9 cellular contexts compared by ENCODE assay signal in genomic region chr2:233353101-233353768, GRCh38. TPM values are rescaled to one million over a fixed set of nuclear protein-coding genes. Genes with fewer than 3 reads are reported as not detected.
DNase-seq lines count a peak whose midpoint lies in the region; ATAC-seq and TF ChIP-seq lines count a peak whose summit lies in the region.
"Had no signal": no experiment of that assay in that cellular context is flagged by ENCODE, and none has a peak within 500 bp of the region (broad histone marks: within the 10 kb centered on the region; RNA-seq: fewer than 3 reads in every experiment).

No MANE protein-coding gene starts in this region.

- H3K27ac Mint-ChIP-seq in CD14-positive monocyte: peak overlapping the region; percentile 89 to 96 (median 94)
- H3K27ac Mint-ChIP-seq in brain: peak overlapping the region; percentile 48 to 87 (median 86)

- DNase-seq in CD14-positive monocyte (ENCODE audit: low spot score): no peak
- DNase-seq in myocyte (ENCODE audit: low read depth): peak; percentile 63
- no peak for DNase-seq in NCI-H1105 treated with DMSO at 0.1 percent for 48 hours (lab: John Stamatoyannopoulos, UW)
- no peak for DNase-seq in putamen (ENCODE audit: low spot score)
- DNase-seq in NCI-H1092 treated with DMSO at 0.1 percent for 48 hours (lab: John Stamatoyannopoulos, UW): no peak
- DNase-seq: NCI-H524 treated with DMSO at 0.1 percent for 48 hours had no signal

- H3K4me3 Mint-ChIP-seq in CD14-positive monocyte (peak overlapping the region; percentile 91 to 94), brain (peak overlapping the region; percentile 84 to 93 (median 88))

- H3K27me3 Mint-ChIP-seq in CD14-positive monocyte (ENCODE audit: low read depth in 3 of 3) (no peaks in the 10 kb centered on the region), brain (no peaks in the 10 kb centered on the region)

- ATAC-seq in HG02938 (IDR thresholded peaks at IDR 0.05; ENCODE audit: unreplicated experiment) (peak; percentile 8), HG03460 (IDR thresholded peaks at IDR 0.05; ENCODE audit: unreplicated experiment) (no peak)

- H3K4me1 Mint-ChIP-seq in CD14-positive monocyte: peaks cover 87% of the 10 kb centered on the region
- peaks cover 85% of the 10 kb centered on the region for H3K4me1 Mint-ChIP-seq in brain

- H3K9me3 Mint-ChIP-seq in CD14-positive monocyte (no peaks in the 10 kb centered on the region), brain (peaks cover 0 to 8% (median 4%) of the 10 kb centered on the region in 5 experiments)

- intact Hi-C loops in CD14-positive monocyte (cut with micrococcal nuclease): no loop called here

- peaks cover 9 to 12% of the 10 kb centered on the region in 2 donors for H3K36me3 Mint-ChIP-seq in CD14-positive monocyte
- peaks cover 15% of the 10 kb centered on the region for H3K36me3 Mint-ChIP-seq in brain

- TF ChIP-seq CTCF in CD14-positive monocyte (IDR thresholded peaks at IDR 0.05) (no peak), brain (conservative IDR thresholded peaks at IDR 0.05) (no peak)

RNA-seq across cellular contexts. Expression of gene DGKD, which starts 1.1 kb away (rescaled TPM):
- 10 to 100 TPM; 14.5 to 16.6 TPM for polyA plus RNA-seq in CD14-positive monocyte
- polyA plus RNA-seq in brain (ENCODE audit: insufficient read depth, low read depth, low replicate concordance): 16.2 TPM
- 45.1 and 59.5 TPM in 2 replicates for total RNA-seq in myocyte
- 32.5 TPM for polyA plus RNA-seq in myocyte (2012)

RNA-seq across cellular contexts. Expression of gene SAG, which starts 45.6 kb away (rescaled TPM):
- under 1 TPM in 1 of 2 donors, not detected in 1; 0.87 TPM for polyA plus RNA-seq in CD14-positive monocyte
- polyA plus RNA-seq in brain (ENCODE audit: insufficient read depth, low read depth, low replicate concordance): not detected
- total RNA-seq in myocyte: not detected in 2 replicates
- not detected for polyA plus RNA-seq in myocyte (2012)
